2 cellular contexts compared by ENCODE assay signal in the genomic region with DNA sequence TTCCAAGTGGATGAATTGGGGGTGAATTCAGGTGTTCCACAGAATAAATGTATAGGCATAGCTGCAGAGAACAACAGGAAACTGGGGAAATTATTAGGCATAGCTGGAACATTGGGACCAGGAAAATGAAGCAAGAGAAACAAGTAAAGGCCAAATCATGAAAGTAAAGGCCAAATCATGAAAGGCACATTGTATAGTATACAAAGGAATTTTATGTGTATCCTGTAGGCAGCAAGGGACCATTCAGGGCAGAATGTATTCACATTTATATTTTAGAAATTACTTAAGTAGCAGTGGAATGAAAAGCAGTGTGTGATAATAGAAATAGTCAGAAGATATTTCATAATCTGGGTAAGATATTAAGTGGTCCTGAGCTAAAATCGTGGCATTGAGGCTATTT.
TF ChIP-seq lines count a peak whose summit lies in the region.

No MANE protein-coding gene starts in this region.

TF ChIP-seq in IMR-90, 13 proteins besides CTCF, POLR2A, EP300 and RAD21:
- TF ChIP-seq RCOR1 (IDR thresholded peaks at IDR 0.05; ENCODE audit: insufficient replicate concordance, low read length) (no peak), MXI1 (IDR thresholded peaks at IDR 0.05; ENCODE audit: borderline replicate concordance, low read depth, low read length) (no peak), MAZ (IDR thresholded peaks at IDR 0.05; ENCODE audit: borderline replicate concordance, low read depth, low read length) (no peak), CEBPB (IDR thresholded peaks at IDR 0.05; ENCODE audit: low read depth, low read length) (no peak), RFX5 (IDR thresholded peaks at IDR 0.05; ENCODE audit: low read depth, low read length) (no peak), CHD1 (IDR thresholded peaks at IDR 0.05; ENCODE audit: low read depth, low read length) (no peak), SMC3 (IDR thresholded peaks at IDR 0.05; ENCODE audit: low read depth, low read length) (no peak), BHLHE40 (IDR thresholded peaks at IDR 0.05; ENCODE audit: low read depth, low read length) (no peak), FOS (IDR thresholded peaks at IDR 0.05; ENCODE audit: low read depth, low read length) (no peak), NFE2L2 (IDR thresholded peaks at IDR 0.05; ENCODE audit: low read depth, low read length) (no peak)
- TF ChIP-seq, protein P1, sequence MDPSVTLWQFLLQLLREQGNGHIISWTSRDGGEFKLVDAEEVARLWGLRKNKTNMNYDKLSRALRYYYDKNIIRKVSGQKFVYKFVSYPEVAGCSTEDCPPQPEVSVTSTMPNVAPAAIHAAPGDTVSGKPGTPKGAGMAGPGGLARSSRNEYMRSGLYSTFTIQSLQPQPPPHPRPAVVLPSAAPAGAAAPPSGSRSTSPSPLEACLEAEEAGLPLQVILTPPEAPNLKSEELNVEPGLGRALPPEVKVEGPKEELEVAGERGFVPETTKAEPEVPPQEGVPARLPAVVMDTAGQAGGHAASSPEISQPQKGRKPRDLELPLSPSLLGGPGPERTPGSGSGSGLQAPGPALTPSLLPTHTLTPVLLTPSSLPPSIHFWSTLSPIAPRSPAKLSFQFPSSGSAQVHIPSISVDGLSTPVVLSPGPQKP (IDR thresholded peaks at IDR 0.05; ENCODE audit: borderline replicate concordance, low read depth, low read length): no peak
- TF ChIP-seq, protein P2, sequence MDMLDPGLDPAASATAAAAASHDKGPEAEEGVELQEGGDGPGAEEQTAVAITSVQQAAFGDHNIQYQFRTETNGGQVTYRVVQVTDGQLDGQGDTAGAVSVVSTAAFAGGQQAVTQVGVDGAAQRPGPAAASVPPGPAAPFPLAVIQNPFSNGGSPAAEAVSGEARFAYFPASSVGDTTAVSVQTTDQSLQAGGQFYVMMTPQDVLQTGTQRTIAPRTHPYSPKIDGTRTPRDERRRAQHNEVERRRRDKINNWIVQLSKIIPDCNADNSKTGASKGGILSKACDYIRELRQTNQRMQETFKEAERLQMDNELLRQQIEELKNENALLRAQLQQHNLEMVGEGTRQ (IDR thresholded peaks at IDR 0.05; ENCODE audit: low read depth, low read length): no peak
TF ChIP-seq in IMR-90: peak in this region for 0.

TF ChIP-seq in endothelial cell of umbilical vein, 7 proteins besides CTCF, POLR2A, EP300 and RAD21:
- TF ChIP-seq EZH2 (IDR thresholded peaks at IDR 0.05; ENCODE audit: borderline replicate concordance, low read depth, low read length, severe bottlenecking) (no peak), JUN (IDR thresholded peaks at IDR 0.05; ENCODE audit: borderline replicate concordance, insufficient read depth, insufficient read length, low read depth) (no peak)
TF ChIP-seq in endothelial cell of umbilical vein: peak in this region for 0.
